ENCODE assay signal across 17 cellular contexts in genomic region chr22:49303781-49304461, GRCh38.
DNase-seq lines count a peak whose midpoint lies in the region; ATAC-seq and TF ChIP-seq lines count a peak whose summit lies in the region.
"Had no signal": no experiment of that assay in that cellular context is flagged by ENCODE, and none has a peak within 500 bp of the region (broad histone marks: within the 10 kb centered on the region; RNA-seq: fewer than 3 reads in every experiment).

No MANE protein-coding gene starts in this region.

- no peak for TF ChIP-seq CTCF in SK-N-SH (IDR thresholded peaks at IDR 0.05)

- no peak overlapping the region for H2AFZ ChIP-seq in SK-N-SH (ENCODE audit: low read depth)

- H3K79me2 ChIP-seq in SK-N-SH (ENCODE audit: insufficient read depth) = no peaks in the 10 kb centered on the region

- no peaks in the 10 kb centered on the region for H4K20me1 ChIP-seq in SK-N-SH (ENCODE audit: insufficient read depth)

- POLR2A ChIA-PET in SK-N-SH (lab: Yijun Ruan, JAX) = no interaction called here

- H3K4me3 ChIP-seq in right cardiac atrium (ENCODE audit: low read length) = no peak overlapping the region
- no peak overlapping the region for H3K4me3 ChIP-seq in SK-N-SH (ENCODE audit: low read depth in 2 of 2, low read length in 1 of 2)
- H3K4me3 ChIP-seq: A549, BLaER1, esophagus squamous epithelium, lower lobe of right lung, ovary had no signal

- H3F3A ChIP-seq in SK-N-SH (replicated peaks; ENCODE audit: insufficient read depth) = no peaks in the 10 kb centered on the region

- CTCF ChIA-PET in SK-N-SH (lab: Yijun Ruan, JAX) = interaction anchor here (1.2 to 5.2 kb wide), 11 partner anchors 8 to 360 kb away, joined by 3 to 103 read pairs (median 5); no protein-coding TSS in a partner anchor

- ATAC-seq in right cardiac atrium (no peak), HG03342 (IDR thresholded peaks at IDR 0.05; ENCODE audit: unreplicated experiment) (no peak)
- ATAC-seq: activated T-helper 17 cell treated with anti-CD3 and anti-CD28 coated beads, Interleukin-2, amount 50 U/mL, for 72 hours; lower lobe of right lung had no signal

- no peak for TF ChIP-seq RAD21 in SK-N-SH (IDR thresholded peaks at IDR 0.05; ENCODE audit: low read length)

- TF ChIP-seq EP300 in SK-N-SH (IDR thresholded peaks at IDR 0.05; ENCODE audit: borderline replicate concordance in 1 of 2, low read depth in 1 of 2, low read length in 1 of 2) = no peak

- H3K36me3 ChIP-seq in SK-N-SH (replicated peaks in 1 of 2; ENCODE audit: control insufficient read depth in 1 of 2, insufficient read depth in 2 of 2, low read length in 1 of 2) = no peaks in the 10 kb centered on the region
- H3K36me3 ChIP-seq: BLaER1, esophagus squamous epithelium, lower lobe of right lung, ovary had no signal

- H3K27me3 ChIP-seq in right cardiac atrium (ENCODE audit: control insufficient read depth, insufficient read depth) (no peaks in the 10 kb centered on the region), SK-N-SH (ENCODE audit: insufficient read depth) (no peaks in the 10 kb centered on the region; the same call in 1 of the 2 replicates)
- H3K27me3 ChIP-seq: ovary had no signal

- H3K9me3 ChIP-seq in right cardiac atrium (ENCODE audit: control insufficient read depth, low read length) (no peaks in the 10 kb centered on the region), SK-N-SH (no peaks in the 10 kb centered on the region)
- H3K9me3 ChIP-seq: A549, BLaER1, esophagus squamous epithelium, lower lobe of right lung, ovary had no signal

- no peaks in the 10 kb centered on the region for H3K9me2 ChIP-seq in SK-N-SH

- 81% methylated on average over 22 of the region's 22 CpGs for WGBS in right cardiac atrium
- WGBS in SK-N-SH (ENCODE audit: low lambda C conversion rate) = 24% methylated on average over 12 of the region's 22 CpGs

- H3K4me1 ChIP-seq in right cardiac atrium (ENCODE audit: control insufficient read depth, insufficient read depth, low read length) (no peaks in the 10 kb centered on the region), SK-N-SH (ENCODE audit: control insufficient read depth in 1 of 2, insufficient read depth in 2 of 2, low read depth in 1 of 2, low read length in 1 of 2) (peaks cover 0 to 18% of the 10 kb centered on the region in 2 experiments; a peak in 1 of 4 replicates)
- H3K4me1 ChIP-seq: A549, lower lobe of right lung had no signal

- intact Hi-C loops in right cardiac atrium (cut with DNase I) = loop anchor here in 2 of 4 donors (5.0 to 10.0 kb wide), 3 partner anchors 59 to 729 kb away; no protein-coding TSS in a partner anchor

- H3K27ac ChIP-seq in right cardiac atrium (ENCODE audit: low read length) (no peak overlapping the region), SK-N-SH (ENCODE audit: low read depth in 2 of 2, low read length in 1 of 2) (no peak overlapping the region; a peak in 1 of 4 replicates)
- H3K27ac ChIP-seq: BLaER1, esophagus squamous epithelium, lower lobe of right lung, ovary had no signal

- no peak overlapping the region for H3K9ac ChIP-seq in SK-N-SH
- H3K9ac ChIP-seq: BLaER1 had no signal

- DNase-seq in activated T-cell treated with anti-CD3 and anti-CD28 coated beads, Interleukin-2, amount 50 U/mL, for 1 hour = peak; percentile 10
- DNase-seq in activated T-cell treated with anti-CD3 and anti-CD28 coated beads for 4 hours (no peak), right cardiac atrium (peak in 2 of 3 donors; percentile 7 to 44), SK-N-SH (no peak), T1000 (lab: John Stamatoyannopoulos, UW) (no peak)
- peak; percentile 38 for DNase-seq in activated CD8-positive, alpha-beta memory T cell treated with anti-CD3 and anti-CD28 coated beads for 24 hours
- peak; percentile 14 for DNase-seq in stimulated activated CD8-positive, alpha-beta memory T cell treated with anti-CD3 and anti-CD28 coated beads, Interleukin-4, amount 100 ng/mL, for 48 hours
- DNase-seq: esophagus squamous epithelium, lower lobe of right lung, NCI-H1092, NCI-H2081, NCI-H510A had no signal

- no peak overlapping the region for H3K4me2 ChIP-seq in SK-N-SH

TF ChIP-seq in SK-N-SH, 30 proteins besides CTCF, POLR2A, EP300 and RAD21:
- TF ChIP-seq FOXM1 (IDR thresholded peaks at IDR 0.05; ENCODE audit: low read depth) (no peak), MXI1 (IDR thresholded peaks at IDR 0.05; ENCODE audit: low read depth, low read length) (no peak), RXRA (IDR thresholded peaks at IDR 0.05; ENCODE audit: borderline replicate concordance, low read depth) (no peak)
TF ChIP-seq in SK-N-SH: peak in this region for 0.

Comparison
In these comparisons a context has a peak if more than half of its experiments do, and no peak if none do; other contexts are left out.
1. DNase-seq: peak in activated T-cell treated with anti-CD3 and anti-CD28 coated beads, Interleukin-2, amount 50 U/mL, for 1 hour (single experiment), activated CD8-positive, alpha-beta memory T cell treated with anti-CD3 and anti-CD28 coated beads for 24 hours (single experiment), right cardiac atrium (2 of 3) and stimulated activated CD8-positive, alpha-beta memory T cell treated with anti-CD3 and anti-CD28 coated beads, Interleukin-4, amount 100 ng/mL, for 48 hours (single experiment); none in activated T-cell treated with anti-CD3 and anti-CD28 coated beads for 4 hours (single experiment), SK-N-SH (single experiment) and T1000 (single experiment).